ENCODE assay signal across 1 cellular context in the genomic region with DNA sequence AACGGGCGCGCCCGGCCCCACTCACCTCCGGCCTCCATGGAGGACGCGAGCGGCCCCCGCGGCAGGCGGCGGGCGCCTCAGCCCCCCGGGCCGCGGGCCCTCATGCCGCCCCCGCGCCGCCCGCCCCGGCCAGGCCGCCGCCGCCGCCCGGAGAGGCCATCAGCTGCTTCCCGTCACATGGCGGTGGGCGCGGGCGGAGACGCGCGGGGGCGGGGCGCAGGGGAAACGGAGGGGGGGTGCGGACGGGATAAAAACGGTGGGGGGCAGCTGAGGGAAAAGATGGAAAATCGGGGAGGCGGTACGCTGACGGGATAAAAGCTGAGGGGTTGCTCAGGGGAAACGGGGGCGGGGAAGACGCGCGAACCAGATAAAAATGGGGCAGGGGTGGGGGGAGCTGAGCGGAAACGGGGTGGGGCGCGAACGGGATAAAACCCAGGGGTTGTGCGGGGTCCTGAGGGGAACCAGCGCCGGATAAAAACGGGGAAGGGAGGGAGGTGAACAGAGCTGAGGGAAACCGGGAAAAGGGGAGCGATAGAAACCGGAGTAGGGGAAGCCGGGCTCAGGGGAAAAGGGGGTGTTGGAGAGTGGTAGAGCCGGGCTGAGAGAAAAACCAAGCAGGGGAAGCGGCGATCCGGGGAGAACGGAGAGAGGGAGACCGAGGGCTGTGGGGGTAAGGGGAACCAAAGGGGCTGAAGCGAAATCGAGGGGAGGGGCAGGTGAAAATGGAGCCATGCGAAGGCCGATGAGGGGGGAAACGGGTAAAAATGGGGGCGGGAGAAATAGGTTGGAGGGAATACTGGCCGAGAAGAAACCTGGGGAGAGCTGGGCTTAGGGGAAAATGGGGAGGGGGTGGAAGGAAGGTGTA.
TF ChIP-seq lines count a peak whose summit lies in the region.

A gene (minus strand): TSS at position 169 of the 865 bp plus-strand sequence. CDS start 131 bp downstream, at position 38.

TF ChIP-seq in HEK293, 187 proteins besides CTCF, POLR2A, EP300 and RAD21 (continued from another document and continues in another):
- TF ChIP-seq, protein P1, sequence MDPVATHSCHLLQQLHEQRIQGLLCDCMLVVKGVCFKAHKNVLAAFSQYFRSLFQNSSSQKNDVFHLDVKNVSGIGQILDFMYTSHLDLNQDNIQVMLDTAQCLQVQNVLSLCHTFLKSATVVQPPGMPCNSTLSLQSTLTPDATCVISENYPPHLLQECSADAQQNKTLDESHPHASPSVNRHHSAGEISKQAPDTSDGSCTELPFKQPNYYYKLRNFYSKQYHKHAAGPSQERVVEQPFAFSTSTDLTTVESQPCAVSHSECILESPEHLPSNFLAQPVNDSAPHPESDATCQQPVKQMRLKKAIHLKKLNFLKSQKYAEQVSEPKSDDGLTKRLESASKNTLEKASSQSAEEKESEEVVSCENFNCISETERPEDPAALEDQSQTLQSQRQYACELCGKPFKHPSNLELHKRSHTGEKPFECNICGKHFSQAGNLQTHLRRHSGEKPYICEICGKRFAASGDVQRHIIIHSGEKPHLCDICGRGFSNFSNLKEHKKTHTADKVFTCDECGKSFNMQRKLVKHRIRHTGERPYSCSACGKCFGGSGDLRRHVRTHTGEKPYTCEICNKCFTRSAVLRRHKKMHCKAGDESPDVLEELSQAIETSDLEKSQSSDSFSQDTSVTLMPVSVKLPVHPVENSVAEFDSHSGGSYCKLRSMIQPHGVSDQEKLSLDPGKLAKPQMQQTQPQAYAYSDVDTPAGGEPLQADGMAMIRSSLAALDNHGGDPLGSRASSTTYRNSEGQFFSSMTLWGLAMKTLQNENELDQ (tag by site-specific recombination; IDR thresholded peaks at IDR 0.05; ENCODE audit: low read depth), result no peak
- TF ChIP-seq ZFHX2 (tag by site-specific recombination; conservative IDR thresholded peaks at IDR 0.05) (peak; percentile 73), ZFP41 (tag by site-specific recombination; IDR thresholded peaks at IDR 0.05; ENCODE audit: borderline replicate concordance) (no peak), ZNF302 (tag by site-specific recombination; IDR thresholded peaks at IDR 0.05; ENCODE audit: low read depth) (no peak), ZNF114 (tag by site-specific recombination; IDR thresholded peaks at IDR 0.05) (no peak), ZNF548 (tag by site-specific recombination; IDR thresholded peaks at IDR 0.05) (no peak), ZFP37 (tag by site-specific recombination; IDR thresholded peaks at IDR 0.05) (no peak), ZNF37A (tag by site-specific recombination; IDR thresholded peaks at IDR 0.05) (no peak), BCL11A (tag by site-specific recombination; IDR thresholded peaks at IDR 0.05; ENCODE audit: low read depth) (no peak), ZNF610 (tag by site-specific recombination; IDR thresholded peaks at IDR 0.05; ENCODE audit: borderline replicate concordance) (no peak), ZNF792 (tag by site-specific recombination; IDR thresholded peaks at IDR 0.05) (no peak), ZNF433 (tag by site-specific recombination; IDR thresholded peaks at IDR 0.05; ENCODE audit: low read depth) (no peak), ZBTB1 (tag by site-specific recombination; IDR thresholded peaks at IDR 0.05) (no peak), KLF8 (tag by site-specific recombination; IDR thresholded peaks at IDR 0.05) (0 out of 2 replicates have a peak, but pooled peaks have one; percentile 35), ZNF138 (tag by site-specific recombination; IDR thresholded peaks at IDR 0.05; ENCODE audit: borderline replicate concordance) (no peak), ZNF623 (tag by site-specific recombination; IDR thresholded peaks at IDR 0.05) (no peak), ZBTB20 (tag by site-specific recombination; IDR thresholded peaks at IDR 0.05) (peak; percentile 79), REPIN1 (tag by site-specific recombination; IDR thresholded peaks at IDR 0.05; ENCODE audit: low read depth) (no peak), ZNF670 (tag by site-specific recombination; IDR thresholded peaks at IDR 0.05; ENCODE audit: low read depth) (no peak), ZNF292 (tag by site-specific recombination; IDR thresholded peaks at IDR 0.05; ENCODE audit: borderline replicate concordance, low read depth) (no peak), YY1 (tag by site-specific recombination; IDR thresholded peaks at IDR 0.05) (no peak), ZSCAN30 (tag by site-specific recombination; IDR thresholded peaks at IDR 0.05) (no peak), KLF9 (tag by site-specific recombination; IDR thresholded peaks at IDR 0.05; ENCODE audit: low read depth) (peak; percentile 35; the same call in 1 of the 2 replicates), ZNF560 (tag by site-specific recombination; IDR thresholded peaks at IDR 0.05; ENCODE audit: borderline replicate concordance) (no peak), ZNF324 (tag by site-specific recombination; IDR thresholded peaks at IDR 0.05) (no peak), ZNF391 (tag by site-specific recombination; IDR thresholded peaks at IDR 0.05; ENCODE audit: borderline replicate concordance, low read depth) (no peak), ZNF621 (tag by site-specific recombination; IDR thresholded peaks at IDR 0.05) (no peak), GLI2 (tag by site-specific recombination; IDR thresholded peaks at IDR 0.05; ENCODE audit: borderline replicate concordance, low read depth) (no peak), YY2 (tag by site-specific recombination; IDR thresholded peaks at IDR 0.05) (no peak), PRDM1 (tag by site-specific recombination; IDR thresholded peaks at IDR 0.05) (peak; percentile 72), KLF7 (tag by site-specific recombination; IDR thresholded peaks at IDR 0.05; ENCODE audit: borderline replicate concordance) (0 out of 2 replicates have a peak, but pooled peaks have one; percentile 34)
- TF ChIP-seq, protein P2, sequence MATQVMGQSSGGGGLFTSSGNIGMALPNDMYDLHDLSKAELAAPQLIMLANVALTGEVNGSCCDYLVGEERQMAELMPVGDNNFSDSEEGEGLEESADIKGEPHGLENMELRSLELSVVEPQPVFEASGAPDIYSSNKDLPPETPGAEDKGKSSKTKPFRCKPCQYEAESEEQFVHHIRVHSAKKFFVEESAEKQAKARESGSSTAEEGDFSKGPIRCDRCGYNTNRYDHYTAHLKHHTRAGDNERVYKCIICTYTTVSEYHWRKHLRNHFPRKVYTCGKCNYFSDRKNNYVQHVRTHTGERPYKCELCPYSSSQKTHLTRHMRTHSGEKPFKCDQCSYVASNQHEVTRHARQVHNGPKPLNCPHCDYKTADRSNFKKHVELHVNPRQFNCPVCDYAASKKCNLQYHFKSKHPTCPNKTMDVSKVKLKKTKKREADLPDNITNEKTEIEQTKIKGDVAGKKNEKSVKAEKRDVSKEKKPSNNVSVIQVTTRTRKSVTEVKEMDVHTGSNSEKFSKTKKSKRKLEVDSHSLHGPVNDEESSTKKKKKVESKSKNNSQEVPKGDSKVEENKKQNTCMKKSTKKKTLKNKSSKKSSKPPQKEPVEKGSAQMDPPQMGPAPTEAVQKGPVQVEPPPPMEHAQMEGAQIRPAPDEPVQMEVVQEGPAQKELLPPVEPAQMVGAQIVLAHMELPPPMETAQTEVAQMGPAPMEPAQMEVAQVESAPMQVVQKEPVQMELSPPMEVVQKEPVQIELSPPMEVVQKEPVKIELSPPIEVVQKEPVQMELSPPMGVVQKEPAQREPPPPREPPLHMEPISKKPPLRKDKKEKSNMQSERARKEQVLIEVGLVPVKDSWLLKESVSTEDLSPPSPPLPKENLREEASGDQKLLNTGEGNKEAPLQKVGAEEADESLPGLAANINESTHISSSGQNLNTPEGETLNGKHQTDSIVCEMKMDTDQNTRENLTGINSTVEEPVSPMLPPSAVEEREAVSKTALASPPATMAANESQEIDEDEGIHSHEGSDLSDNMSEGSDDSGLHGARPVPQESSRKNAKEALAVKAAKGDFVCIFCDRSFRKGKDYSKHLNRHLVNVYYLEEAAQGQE (tag by site-specific recombination; IDR thresholded peaks at IDR 0.05), result 0 out of 2 replicates have a peak, but pooled peaks have one; percentile 35
- TF ChIP-seq, protein P3, sequence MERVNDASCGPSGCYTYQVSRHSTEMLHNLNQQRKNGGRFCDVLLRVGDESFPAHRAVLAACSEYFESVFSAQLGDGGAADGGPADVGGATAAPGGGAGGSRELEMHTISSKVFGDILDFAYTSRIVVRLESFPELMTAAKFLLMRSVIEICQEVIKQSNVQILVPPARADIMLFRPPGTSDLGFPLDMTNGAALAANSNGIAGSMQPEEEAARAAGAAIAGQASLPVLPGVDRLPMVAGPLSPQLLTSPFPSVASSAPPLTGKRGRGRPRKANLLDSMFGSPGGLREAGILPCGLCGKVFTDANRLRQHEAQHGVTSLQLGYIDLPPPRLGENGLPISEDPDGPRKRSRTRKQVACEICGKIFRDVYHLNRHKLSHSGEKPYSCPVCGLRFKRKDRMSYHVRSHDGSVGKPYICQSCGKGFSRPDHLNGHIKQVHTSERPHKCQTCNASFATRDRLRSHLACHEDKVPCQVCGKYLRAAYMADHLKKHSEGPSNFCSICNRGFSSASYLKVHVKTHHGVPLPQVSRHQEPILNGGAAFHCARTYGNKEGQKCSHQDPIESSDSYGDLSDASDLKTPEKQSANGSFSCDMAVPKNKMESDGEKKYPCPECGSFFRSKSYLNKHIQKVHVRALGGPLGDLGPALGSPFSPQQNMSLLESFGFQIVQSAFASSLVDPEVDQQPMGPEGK (tag by site-specific recombination; IDR thresholded peaks at IDR 0.05), result peak; percentile 90
- TF ChIP-seq, protein P4, sequence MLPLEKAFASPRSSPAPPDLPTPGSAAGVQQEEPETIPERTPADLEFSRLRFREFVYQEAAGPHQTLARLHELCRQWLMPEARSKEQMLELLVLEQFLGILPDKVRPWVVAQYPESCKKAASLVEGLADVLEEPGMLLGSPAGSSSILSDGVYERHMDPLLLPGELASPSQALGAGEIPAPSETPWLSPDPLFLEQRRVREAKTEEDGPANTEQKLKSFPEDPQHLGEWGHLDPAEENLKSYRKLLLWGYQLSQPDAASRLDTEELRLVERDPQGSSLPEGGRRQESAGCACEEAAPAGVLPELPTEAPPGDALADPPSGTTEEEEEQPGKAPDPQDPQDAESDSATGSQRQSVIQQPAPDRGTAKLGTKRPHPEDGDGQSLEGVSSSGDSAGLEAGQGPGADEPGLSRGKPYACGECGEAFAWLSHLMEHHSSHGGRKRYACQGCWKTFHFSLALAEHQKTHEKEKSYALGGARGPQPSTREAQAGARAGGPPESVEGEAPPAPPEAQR (tag by site-specific recombination; IDR thresholded peaks at IDR 0.05), result no peak
- TF ChIP-seq, protein P5, sequence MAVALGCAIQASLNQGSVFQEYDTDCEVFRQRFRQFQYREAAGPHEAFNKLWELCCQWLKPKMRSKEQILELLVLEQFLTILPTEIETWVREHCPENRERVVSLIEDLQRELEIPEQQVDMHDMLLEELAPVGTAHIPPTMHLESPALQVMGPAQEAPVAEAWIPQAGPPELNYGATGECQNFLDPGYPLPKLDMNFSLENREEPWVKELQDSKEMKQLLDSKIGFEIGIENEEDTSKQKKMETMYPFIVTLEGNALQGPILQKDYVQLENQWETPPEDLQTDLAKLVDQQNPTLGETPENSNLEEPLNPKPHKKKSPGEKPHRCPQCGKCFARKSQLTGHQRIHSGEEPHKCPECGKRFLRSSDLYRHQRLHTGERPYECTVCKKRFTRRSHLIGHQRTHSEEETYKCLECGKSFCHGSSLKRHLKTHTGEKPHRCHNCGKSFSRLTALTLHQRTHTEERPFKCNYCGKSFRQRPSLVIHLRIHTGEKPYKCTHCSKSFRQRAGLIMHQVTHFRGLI (tag by site-specific recombination; IDR thresholded peaks at IDR 0.05), result no peak
- TF ChIP-seq, protein P6, sequence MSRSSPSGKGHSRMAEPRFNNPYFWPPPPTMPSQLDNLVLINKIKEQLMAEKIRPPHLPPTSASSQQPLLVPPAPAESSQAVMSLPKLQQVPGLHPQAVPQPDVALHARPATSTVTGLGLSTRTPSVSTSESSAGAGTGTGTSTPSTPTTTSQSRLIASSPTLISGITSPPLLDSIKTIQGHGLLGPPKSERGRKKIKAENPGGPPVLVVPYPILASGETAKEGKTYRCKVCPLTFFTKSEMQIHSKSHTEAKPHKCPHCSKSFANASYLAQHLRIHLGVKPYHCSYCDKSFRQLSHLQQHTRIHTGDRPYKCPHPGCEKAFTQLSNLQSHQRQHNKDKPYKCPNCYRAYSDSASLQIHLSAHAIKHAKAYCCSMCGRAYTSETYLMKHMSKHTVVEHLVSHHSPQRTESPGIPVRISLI (tag by site-specific recombination; IDR thresholded peaks at IDR 0.05), result no peak
- TF ChIP-seq, protein P7, sequence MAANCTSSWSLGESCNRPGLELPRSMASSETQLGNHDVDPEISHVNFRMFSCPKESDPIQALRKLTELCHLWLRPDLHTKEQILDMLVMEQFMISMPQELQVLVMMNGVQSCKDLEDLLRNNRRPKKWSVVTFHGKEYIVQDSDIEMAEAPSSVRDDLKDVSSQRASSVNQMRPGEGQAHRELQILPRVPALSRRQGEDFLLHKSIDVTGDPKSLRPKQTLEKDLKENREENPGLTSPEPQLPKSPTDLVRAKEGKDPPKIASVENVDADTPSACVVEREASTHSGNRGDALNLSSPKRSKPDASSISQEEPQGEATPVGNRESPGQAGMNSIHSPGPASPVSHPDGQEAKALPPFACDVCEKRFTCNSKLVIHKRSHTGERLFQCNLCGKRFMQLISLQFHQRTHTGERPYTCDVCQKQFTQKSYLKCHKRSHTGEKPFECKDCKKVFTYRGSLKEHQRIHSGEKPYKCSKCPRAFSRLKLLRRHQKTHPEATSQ (tag by site-specific recombination; IDR thresholded peaks at IDR 0.05), result no peak
- TF ChIP-seq, protein P8, sequence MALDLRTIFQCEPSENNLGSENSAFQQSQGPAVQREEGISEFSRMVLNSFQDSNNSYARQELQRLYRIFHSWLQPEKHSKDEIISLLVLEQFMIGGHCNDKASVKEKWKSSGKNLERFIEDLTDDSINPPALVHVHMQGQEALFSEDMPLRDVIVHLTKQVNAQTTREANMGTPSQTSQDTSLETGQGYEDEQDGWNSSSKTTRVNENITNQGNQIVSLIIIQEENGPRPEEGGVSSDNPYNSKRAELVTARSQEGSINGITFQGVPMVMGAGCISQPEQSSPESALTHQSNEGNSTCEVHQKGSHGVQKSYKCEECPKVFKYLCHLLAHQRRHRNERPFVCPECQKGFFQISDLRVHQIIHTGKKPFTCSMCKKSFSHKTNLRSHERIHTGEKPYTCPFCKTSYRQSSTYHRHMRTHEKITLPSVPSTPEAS (tag by site-specific recombination; IDR thresholded peaks at IDR 0.05), result no peak
- TF ChIP-seq, protein P9, sequence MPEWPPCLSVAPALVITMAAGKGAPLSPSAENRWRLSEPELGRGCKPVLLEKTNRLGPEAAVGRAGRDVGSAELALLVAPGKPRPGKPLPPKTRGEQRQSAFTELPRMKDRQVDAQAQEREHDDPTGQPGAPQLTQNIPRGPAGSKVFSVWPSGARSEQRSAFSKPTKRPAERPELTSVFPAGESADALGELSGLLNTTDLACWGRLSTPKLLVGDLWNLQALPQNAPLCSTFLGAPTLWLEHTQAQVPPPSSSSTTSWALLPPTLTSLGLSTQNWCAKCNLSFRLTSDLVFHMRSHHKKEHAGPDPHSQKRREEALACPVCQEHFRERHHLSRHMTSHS (tag by site-specific recombination; IDR thresholded peaks at IDR 0.05), result no peak
- TF ChIP-seq, protein P10, sequence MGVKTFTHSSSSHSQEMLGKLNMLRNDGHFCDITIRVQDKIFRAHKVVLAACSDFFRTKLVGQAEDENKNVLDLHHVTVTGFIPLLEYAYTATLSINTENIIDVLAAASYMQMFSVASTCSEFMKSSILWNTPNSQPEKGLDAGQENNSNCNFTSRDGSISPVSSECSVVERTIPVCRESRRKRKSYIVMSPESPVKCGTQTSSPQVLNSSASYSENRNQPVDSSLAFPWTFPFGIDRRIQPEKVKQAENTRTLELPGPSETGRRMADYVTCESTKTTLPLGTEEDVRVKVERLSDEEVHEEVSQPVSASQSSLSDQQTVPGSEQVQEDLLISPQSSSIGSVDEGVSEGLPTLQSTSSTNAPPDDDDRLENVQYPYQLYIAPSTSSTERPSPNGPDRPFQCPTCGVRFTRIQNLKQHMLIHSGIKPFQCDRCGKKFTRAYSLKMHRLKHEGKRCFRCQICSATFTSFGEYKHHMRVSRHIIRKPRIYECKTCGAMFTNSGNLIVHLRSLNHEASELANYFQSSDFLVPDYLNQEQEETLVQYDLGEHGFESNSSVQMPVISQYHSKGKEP (tag by site-specific recombination; IDR thresholded peaks at IDR 0.05), result no peak
